In the genomic region with DNA sequence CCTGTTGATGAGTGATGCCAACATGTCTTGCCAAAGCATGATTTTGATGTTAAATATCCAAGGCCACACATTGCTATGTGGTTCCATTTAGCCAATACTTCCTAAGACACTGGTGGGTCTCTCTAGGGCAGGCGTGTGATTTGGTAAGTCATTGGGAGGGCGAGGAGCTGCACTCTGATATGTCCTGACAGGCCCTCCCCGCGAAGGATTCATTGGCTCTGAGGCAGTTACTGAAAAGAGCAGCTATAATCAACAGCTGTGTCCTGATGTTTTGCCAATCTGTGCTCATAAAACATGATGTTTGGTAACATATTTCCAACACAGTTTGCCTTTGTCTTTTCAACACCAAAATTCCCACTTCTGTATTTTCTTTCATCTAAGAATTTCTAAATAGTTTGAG, we compare ENCODE assay signal across 19 cellular contexts.
"Had no signal": no experiment of that assay in that cellular context is flagged by ENCODE, and none has a peak within 500 bp of the region (broad histone marks: within the 10 kb centered on the region; RNA-seq: fewer than 3 reads in every experiment).

No MANE protein-coding gene starts in this region.

- H3K4me1 ChIP-seq: ascending aorta, prostate gland had no signal

- H3K9me3 ChIP-seq: ascending aorta, esophagus squamous epithelium, heart right ventricle, neutrophil, ovary, prostate gland, stomach, suprapubic skin, tibial nerve had no signal

- H3K4me3 ChIP-seq: ascending aorta, dorsolateral prefrontal cortex, esophagus squamous epithelium, heart right ventricle, ovary, prostate gland, skin epidermis, stomach, suprapubic skin, tibial nerve had no signal

- DNase-seq: activated gamma-delta T cell treated with Interleukin-2 at 50 U/mL for 16 hours; activated T-cell treated with anti-CD3 and anti-CD28 coated beads, Interleukin-2, amount 50 U/mL, for 1 hour; brain microvascular endothelial cell; dorsolateral prefrontal cortex; effector memory CD8-positive, alpha-beta T cell; esophagus squamous epithelium; heart right ventricle; islet precursor cell; stimulated activated CD4-positive, alpha-beta T cell treated with anti-CD3 and anti-CD28 coated beads, Interleukin-2, amount 100 ng/mL, for 24 hours; stomach; T-helper 1 cell; T-helper 9 cell had no signal

- H3K36me3 ChIP-seq: ascending aorta, brain microvascular endothelial cell, esophagus squamous epithelium, heart right ventricle, neutrophil, ovary, prostate gland, stomach, suprapubic skin, tibial nerve had no signal

- H3K27ac ChIP-seq: ascending aorta, brain microvascular endothelial cell, dorsolateral prefrontal cortex, esophagus squamous epithelium, heart right ventricle, neutrophil, ovary, prostate gland, skin epidermis, stomach, suprapubic skin, tibial nerve had no signal

- H3K27me3 ChIP-seq: ascending aorta, brain microvascular endothelial cell, esophagus squamous epithelium, heart right ventricle, ovary, stomach, suprapubic skin, tibial nerve had no signal
